In genomic region chr1:225354906-225355305, GRCh38 we compare ENCODE assay signal across 24 cellular contexts.
"Had no signal": no experiment of that assay in that cellular context is flagged by ENCODE, and none has a peak within 500 bp of the region (broad histone marks: within the 10 kb centered on the region; RNA-seq: fewer than 3 reads in every experiment).

No MANE protein-coding gene starts in this region.

- DNase-seq: activated CD4-positive, alpha-beta T cell treated with anti-CD3 and anti-CD28 coated beads for 1 hour; activated CD4-positive, alpha-beta T cell treated with anti-CD3 and anti-CD28 coated beads, Interleukin-2, amount 10 ng/mL, durations not matched to agents 24 days and 14 days; activated CD4-positive, alpha-beta T cell treated with anti-CD3 and anti-CD28 coated beads, Interleukin-2, amount 50 U/mL, for 48 hours; activated CD8-positive, alpha-beta memory T cell treated with anti-CD3 and anti-CD28 coated beads for 24 hours; activated gamma-delta T cell; activated naive CD4-positive, alpha-beta T cell treated with anti-CD3 and anti-CD28 coated beads for 36 hours; activated T-cell treated with anti-CD3 and anti-CD28 coated beads, Interleukin-2, amount 50 U/mL, for 4 hours; aorta; caudate nucleus; IMR-90; Kasumi-1; KBM-7; NCI-H1105 treated with DMSO at 0.1 percent for 48 hours; NCI-H1436 treated with DMSO at 0.1 percent for 48 hours; NCI-H187 treated with DMSO at 0.1 percent for 48 hours; NCI-H2081 treated with DMSO at 0.1 percent for 48 hours; NCI-H446; NCI-H524; Peyer's patch; Right ventricle myocardium superior had no signal

- H3K4me1 ChIP-seq: breast epithelium, Peyer's patch had no signal

- H3K27me3 ChIP-seq: breast epithelium, Peyer's patch had no signal

- H3K27ac ChIP-seq: breast epithelium, Peyer's patch, RWPE1 had no signal

- ATAC-seq: activated T-cell treated with anti-CD3 and anti-CD28 coated beads, Interleukin-2, amount 50 U/mL, for 4 hours; activated T-helper 17 cell treated with anti-CD3 and anti-CD28 coated beads, Interleukin-2, amount 50 U/mL, for 72 hours; WTC11 had no signal

- H3K4me3 ChIP-seq: breast epithelium, Peyer's patch had no signal

- H3K9me3 ChIP-seq: breast epithelium, Peyer's patch had no signal

- H3K36me3 ChIP-seq: breast epithelium, Peyer's patch had no signal
